In the genomic region with DNA sequence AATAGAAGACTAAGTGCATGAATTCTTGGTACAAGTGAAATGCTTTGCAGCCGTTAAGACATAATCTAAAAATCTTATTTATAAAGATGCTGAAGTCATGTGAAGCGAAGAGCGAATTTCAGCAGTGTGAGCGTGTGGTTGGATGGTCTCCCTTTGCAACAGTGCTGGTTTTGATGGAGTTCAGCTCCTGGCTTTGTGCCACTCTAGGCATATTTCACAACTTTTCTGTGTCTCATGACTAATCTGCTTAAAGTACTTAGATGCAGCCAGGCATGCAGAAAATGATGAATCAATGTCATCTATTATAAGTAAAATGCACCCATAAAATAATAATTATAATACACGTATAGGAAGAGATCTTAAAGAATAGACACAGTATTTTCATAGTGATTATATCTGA, we compare ENCODE assay signal across 14 cellular contexts.
DNase-seq lines count a peak whose midpoint lies in the region; FAIRE-seq lines count a peak whose summit lies in the region.
"Had no signal": no experiment of that assay in that cellular context is flagged by ENCODE, and none has a peak within 500 bp of the region (broad histone marks: within the 10 kb centered on the region; RNA-seq: fewer than 3 reads in every experiment).

No MANE protein-coding gene starts in this region.

- no peak for FAIRE-seq in urothelium cell line (lab: Jason Lieb, UNC)
- FAIRE-seq: A204.1, GM12878, GM18507 had no signal

- peak; percentile 9 for DNase-seq in DMS79 (lab: John Stamatoyannopoulos, UW)
- peak; percentile 20 for DNase-seq in NCI-H510A (lab: John Stamatoyannopoulos, UW)
- DNase-seq in foreskin melanocyte, result peak; percentile 45
- no peak for DNase-seq in urothelium cell line (ENCODE audit: low spot score)
- DNase-seq in kidney glomerular epithelial cell (lab: John Stamatoyannopoulos, UW), result no peak
- no peak for DNase-seq in NCI-H69 (lab: John Stamatoyannopoulos, UW)
- DNase-seq in NCI-H2227 (lab: John Stamatoyannopoulos, UW; ENCODE audit: unreplicated experiment), result no peak
- DNase-seq: BE2C; CD8-positive, alpha-beta T cell; COR-L47; H7 had no signal

Comparison
In these comparisons a context has a peak if more than half of its experiments do, and no peak if none do; other contexts are left out.
1. DNase-seq: peak in DMS79 (single experiment), NCI-H510A (single experiment) and foreskin melanocyte (single experiment); none in urothelium cell line (single experiment), kidney glomerular epithelial cell (single experiment), NCI-H69 (single experiment) and NCI-H2227 (single experiment).